ENCODE assay signal across 9 cellular contexts in genomic region chr19:44664976-44665375, GRCh38. TPM values are rescaled to one million over a fixed set of nuclear protein-coding genes. Genes with fewer than 3 reads are reported as not detected.
"Had no signal": no experiment of that assay in that cellular context is flagged by ENCODE, and none has a peak within 500 bp of the region (broad histone marks: within the 10 kb centered on the region; RNA-seq: fewer than 3 reads in every experiment).

No MANE protein-coding gene starts in this region.

- H3K4me2 ChIP-seq: GM23338 had no signal

- H3K9me3 Mint-ChIP-seq: GM23338, H9 had no signal

- H3K4me1 Mint-ChIP-seq: GM23338, IgD-negative memory B cell had no signal

- H3K4me3 ChIP-seq: GM23338 had no signal

- DNase-seq: HCEC 1CT, KBM-7 had no signal

- H3K36me3 Mint-ChIP-seq: IgD-negative memory B cell had no signal

- H2AFZ ChIP-seq: GM23338 had no signal

- H3K4me3 Mint-ChIP-seq: GM23338, H9 had no signal

- H3K27ac Mint-ChIP-seq: GM23338, H9, IgD-negative memory B cell had no signal

- FAIRE-seq: H1, H54, HTR-8/SVneo had no signal

RNA-seq across cellular contexts. Expression of gene CEACAM19, which starts 6.3 kb away (rescaled TPM):
- polyA plus RNA-seq: IgD-negative memory B cell had no signal

RNA-seq across cellular contexts. Expression of gene PVR, which starts 21.3 kb away (rescaled TPM):
- polyA plus RNA-seq: IgD-negative memory B cell had no signal

RNA-seq across cellular contexts. Expression of gene CEACAM16, which starts 34.0 kb away (rescaled TPM):
- total RNA-seq: GM23338, H1, H9, HT-29 had no signal
- polyA plus RNA-seq: GM23338, H1, IgD-negative memory B cell had no signal

RNA-seq across cellular contexts. Expression of gene IGSF23, which starts 51.6 kb away (rescaled TPM):
- total RNA-seq: GM23338, H1, H9, HT-29 had no signal
- polyA plus RNA-seq: GM23338, H1, IgD-negative memory B cell had no signal
